In genomic region chr1:110672753-110673108, GRCh38 we compare ENCODE assay signal across 9 cellular contexts. TPM values are rescaled to one million over a fixed set of nuclear protein-coding genes. Genes with fewer than 3 reads are reported as not detected.
DNase-seq lines count a peak whose midpoint lies in the region; ATAC-seq and TF ChIP-seq lines count a peak whose summit lies in the region.
"Had no signal": no experiment of that assay in that cellular context is flagged by ENCODE, and none has a peak within 500 bp of the region (broad histone marks: within the 10 kb centered on the region; RNA-seq: fewer than 3 reads in every experiment).

No MANE protein-coding gene starts in this region.

- intact Hi-C loops in dendritic cell treated with granulocyte-macrophage colony-stimulating factor and Interleukin-4, amounts not matched to agents 40 ng/mL and 50 ng/mL, for 4 days (cut with micrococcal nuclease) = loop anchor here (2.0 kb wide), 1 partner anchor 38 kb away; no protein-coding TSS in a partner anchor
- intact Hi-C loops in vagina (cut with DNase I) = no loop called here

- DNase-seq in NOMO-1 treated with dmso at 0.1 percent for 144 hours (lab: John Stamatoyannopoulos, UW; ENCODE audit: unreplicated experiment) (peak; percentile 54), vagina (ENCODE audit: extremely low spot score in 2 of 2) (no peak), retina (no peak), NCI-H82 (lab: John Stamatoyannopoulos, UW) (no peak), amygdala (lab: John Stamatoyannopoulos, UW) (no peak)

- H3K4me1 Mint-ChIP-seq in dendritic cell treated with granulocyte-macrophage colony-stimulating factor and Interleukin-4, amounts not matched to agents 40 ng/mL and 50 ng/mL, for 4 days (ENCODE audit: low read depth) = peaks cover 40% of the 10 kb centered on the region

- H3K27me3 ChIP-seq in vagina = peaks cover 13% of the 10 kb centered on the region

- peak; percentile 58 for ATAC-seq in GM21515 (IDR thresholded peaks at IDR 0.05; ENCODE audit: unreplicated experiment)

- peak overlapping the region; percentile 50 for H3K27ac Mint-ChIP-seq in dendritic cell treated with granulocyte-macrophage colony-stimulating factor and Interleukin-4, amounts not matched to agents 40 ng/mL and 50 ng/mL, for 4 days

- no peaks in the 10 kb centered on the region for H3K36me3 ChIP-seq in vagina

- H3K4me3 ChIP-seq in GM12875 (ENCODE audit: low read depth, low read length) (peak overlapping the region; percentile 17), vagina (peak overlapping the region; percentile 52 to 59)

- H3K4me3 Mint-ChIP-seq in dendritic cell treated with granulocyte-macrophage colony-stimulating factor and Interleukin-4, amounts not matched to agents 40 ng/mL and 50 ng/mL, for 4 days = peak overlapping the region; percentile 75

- no peaks in the 10 kb centered on the region for H3K36me3 Mint-ChIP-seq in dendritic cell treated with granulocyte-macrophage colony-stimulating factor and Interleukin-4, amounts not matched to agents 40 ng/mL and 50 ng/mL, for 4 days (ENCODE audit: low read depth)

- H3K9me3 ChIP-seq in vagina = no peaks in the 10 kb centered on the region

- TF ChIP-seq POLR2A in vagina (IDR thresholded peaks at IDR 0.05) = peak in 1 of 2 donors; percentile 43

- TF ChIP-seq CTCF in GM12875 (IDR thresholded peaks at IDR 0.05; ENCODE audit: borderline replicate concordance, insufficient read depth, low read depth, low read length) (no peak), vagina (IDR thresholded peaks at IDR 0.05) (no peak)

- H3K27ac ChIP-seq in vagina = peak overlapping the region; percentile 74

- peaks cover 22% of the 10 kb centered on the region for H3K27me3 Mint-ChIP-seq in dendritic cell treated with granulocyte-macrophage colony-stimulating factor and Interleukin-4, amounts not matched to agents 40 ng/mL and 50 ng/mL, for 4 days

- H3K4me1 ChIP-seq in vagina = peaks cover 20% of the 10 kb centered on the region

- no peaks in the 10 kb centered on the region for H3K9me3 Mint-ChIP-seq in dendritic cell treated with granulocyte-macrophage colony-stimulating factor and Interleukin-4, amounts not matched to agents 40 ng/mL and 50 ng/mL, for 4 days

RNA-seq across cellular contexts. Expression of gene KCNA3, which starts 2.0 kb away (rescaled TPM):
- total RNA-seq in vagina = 8.1 TPM
- total RNA-seq: dermis microvascular lymphatic vessel endothelial cell had no signal
